1 cellular context compared by ENCODE assay signal in genomic region chr1:21955474-21956281, GRCh38.
A peak's percentile ranks its signal among the peaks of the same experiment; 100 is the strongest.
TF ChIP-seq lines count a peak whose summit lies in the region.

No MANE protein-coding gene starts in this region.

TF ChIP-seq in HepG2, 621 proteins besides CTCF, POLR2A, EP300 and RAD21 (continues in another document):
- TF ChIP-seq ZNF687 (CRISPR knock-in tag; IDR thresholded peaks at IDR 0.05) (peak; percentile 61), MXD4 (CRISPR knock-in tag; IDR thresholded peaks at IDR 0.05) (0 out of 2 replicates have a peak, but pooled peaks have one; percentile 35), ZNF281 (CRISPR knock-in tag; IDR thresholded peaks at IDR 0.05; ENCODE audit: borderline replicate concordance) (peak; percentile 86), ZNF768 (CRISPR knock-in tag; IDR thresholded peaks at IDR 0.05) (peak; percentile 55), ZMYM3 (CRISPR knock-in tag; IDR thresholded peaks at IDR 0.05) (no peak), MXI1 (IDR thresholded peaks at IDR 0.05; ENCODE audit: borderline replicate concordance, low read depth, low read length) (no peak), ETV5 (CRISPR knock-in tag; IDR thresholded peaks at IDR 0.05; ENCODE audit: borderline replicate concordance) (0 out of 2 replicates have a peak, but pooled peaks have one; percentile 20), LCORL (IDR thresholded peaks at IDR 0.05) (no peak), LCORL (CRISPR knock-in tag; IDR thresholded peaks at IDR 0.05) (0 out of 2 replicates have a peak, but pooled peaks have one; percentile 32), ZNF331 (CRISPR knock-in tag; IDR thresholded peaks at IDR 0.05) (peak; percentile 15; the same call in 1 of the 2 replicates), ZNF615 (CRISPR knock-in tag; IDR thresholded peaks at IDR 0.05; ENCODE audit: borderline replicate concordance) (no peak), ZIK1 (CRISPR knock-in tag; IDR thresholded peaks at IDR 0.05; ENCODE audit: borderline replicate concordance, low read depth) (no peak), SIX1 (CRISPR knock-in tag; IDR thresholded peaks at IDR 0.05; ENCODE audit: borderline replicate concordance) (no peak), ZNF605 (CRISPR knock-in tag; IDR thresholded peaks at IDR 0.05) (0 out of 2 replicates have a peak, but pooled peaks have one; percentile 33), ZNF3 (CRISPR knock-in tag; IDR thresholded peaks at IDR 0.05) (no peak), SPEN (CRISPR knock-in tag; IDR thresholded peaks at IDR 0.05; ENCODE audit: low read depth) (peak; percentile 36; the same call in 1 of the 2 replicates), ZFX (CRISPR knock-in tag; IDR thresholded peaks at IDR 0.05; ENCODE audit: low read depth) (peak; percentile 69), NR2F6 (IDR thresholded peaks at IDR 0.05) (no peak), NR2F6 (CRISPR knock-in tag; IDR thresholded peaks at IDR 0.05) (no peak), ZFY (CRISPR knock-in tag; IDR thresholded peaks at IDR 0.05) (peak; percentile 40; the same call in 1 of the 2 replicates), HNF4A (CRISPR knock-in tag; IDR thresholded peaks at IDR 0.05) (0 out of 2 replicates have a peak, but pooled peaks have one; percentile 9), CENPT (CRISPR knock-in tag; IDR thresholded peaks at IDR 0.05; ENCODE audit: low read depth) (no peak), SAP130 (CRISPR knock-in tag; IDR thresholded peaks at IDR 0.05; ENCODE audit: low read depth) (0 out of 2 replicates have a peak, but pooled peaks have one; percentile 22), NPAS2 (CRISPR knock-in tag; IDR thresholded peaks at IDR 0.05; ENCODE audit: borderline replicate concordance) (no peak), ZNF12 (CRISPR knock-in tag; IDR thresholded peaks at IDR 0.05) (0 out of 2 replicates have a peak, but pooled peaks have one; percentile 22), CENPX (CRISPR knock-in tag; IDR thresholded peaks at IDR 0.05) (no peak), SETDB1 (CRISPR knock-in tag; IDR thresholded peaks at IDR 0.05; ENCODE audit: borderline replicate concordance) (no peak)
- TF ChIP-seq, protein P1, sequence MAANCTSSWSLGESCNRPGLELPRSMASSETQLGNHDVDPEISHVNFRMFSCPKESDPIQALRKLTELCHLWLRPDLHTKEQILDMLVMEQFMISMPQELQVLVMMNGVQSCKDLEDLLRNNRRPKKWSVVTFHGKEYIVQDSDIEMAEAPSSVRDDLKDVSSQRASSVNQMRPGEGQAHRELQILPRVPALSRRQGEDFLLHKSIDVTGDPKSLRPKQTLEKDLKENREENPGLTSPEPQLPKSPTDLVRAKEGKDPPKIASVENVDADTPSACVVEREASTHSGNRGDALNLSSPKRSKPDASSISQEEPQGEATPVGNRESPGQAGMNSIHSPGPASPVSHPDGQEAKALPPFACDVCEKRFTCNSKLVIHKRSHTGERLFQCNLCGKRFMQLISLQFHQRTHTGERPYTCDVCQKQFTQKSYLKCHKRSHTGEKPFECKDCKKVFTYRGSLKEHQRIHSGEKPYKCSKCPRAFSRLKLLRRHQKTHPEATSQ (CRISPR knock-in tag; IDR thresholded peaks at IDR 0.05; ENCODE audit: borderline replicate concordance) = no peak
- TF ChIP-seq, protein P2, sequence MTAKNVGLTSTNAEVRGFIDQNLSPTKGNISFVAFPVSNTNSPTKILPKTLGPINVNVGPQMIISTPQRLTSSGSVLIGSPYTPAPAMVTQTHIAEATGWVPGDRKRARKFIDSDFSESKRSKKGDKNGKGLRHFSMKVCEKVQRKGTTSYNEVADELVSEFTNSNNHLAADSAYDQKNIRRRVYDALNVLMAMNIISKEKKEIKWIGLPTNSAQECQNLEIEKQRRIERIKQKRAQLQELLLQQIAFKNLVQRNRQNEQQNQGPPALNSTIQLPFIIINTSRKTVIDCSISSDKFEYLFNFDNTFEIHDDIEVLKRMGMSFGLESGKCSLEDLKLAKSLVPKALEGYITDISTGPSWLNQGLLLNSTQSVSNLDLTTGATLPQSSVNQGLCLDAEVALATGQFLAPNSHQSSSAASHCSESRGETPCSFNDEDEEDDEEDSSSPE (CRISPR knock-in tag; IDR thresholded peaks at IDR 0.05) = no peak
- TF ChIP-seq, protein P3, sequence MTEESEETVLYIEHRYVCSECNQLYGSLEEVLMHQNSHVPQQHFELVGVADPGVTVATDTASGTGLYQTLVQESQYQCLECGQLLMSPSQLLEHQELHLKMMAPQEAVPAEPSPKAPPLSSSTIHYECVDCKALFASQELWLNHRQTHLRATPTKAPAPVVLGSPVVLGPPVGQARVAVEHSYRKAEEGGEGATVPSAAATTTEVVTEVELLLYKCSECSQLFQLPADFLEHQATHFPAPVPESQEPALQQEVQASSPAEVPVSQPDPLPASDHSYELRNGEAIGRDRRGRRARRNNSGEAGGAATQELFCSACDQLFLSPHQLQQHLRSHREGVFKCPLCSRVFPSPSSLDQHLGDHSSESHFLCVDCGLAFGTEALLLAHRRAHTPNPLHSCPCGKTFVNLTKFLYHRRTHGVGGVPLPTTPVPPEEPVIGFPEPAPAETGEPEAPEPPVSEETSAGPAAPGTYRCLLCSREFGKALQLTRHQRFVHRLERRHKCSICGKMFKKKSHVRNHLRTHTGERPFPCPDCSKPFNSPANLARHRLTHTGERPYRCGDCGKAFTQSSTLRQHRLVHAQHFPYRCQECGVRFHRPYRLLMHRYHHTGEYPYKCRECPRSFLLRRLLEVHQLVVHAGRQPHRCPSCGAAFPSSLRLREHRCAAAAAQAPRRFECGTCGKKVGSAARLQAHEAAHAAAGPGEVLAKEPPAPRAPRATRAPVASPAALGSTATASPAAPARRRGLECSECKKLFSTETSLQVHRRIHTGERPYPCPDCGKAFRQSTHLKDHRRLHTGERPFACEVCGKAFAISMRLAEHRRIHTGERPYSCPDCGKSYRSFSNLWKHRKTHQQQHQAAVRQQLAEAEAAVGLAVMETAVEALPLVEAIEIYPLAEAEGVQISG (CRISPR knock-in tag; IDR thresholded peaks at IDR 0.05) = 0 out of 2 replicates have a peak, but pooled peaks have one; percentile 26
- TF ChIP-seq, protein P4, sequence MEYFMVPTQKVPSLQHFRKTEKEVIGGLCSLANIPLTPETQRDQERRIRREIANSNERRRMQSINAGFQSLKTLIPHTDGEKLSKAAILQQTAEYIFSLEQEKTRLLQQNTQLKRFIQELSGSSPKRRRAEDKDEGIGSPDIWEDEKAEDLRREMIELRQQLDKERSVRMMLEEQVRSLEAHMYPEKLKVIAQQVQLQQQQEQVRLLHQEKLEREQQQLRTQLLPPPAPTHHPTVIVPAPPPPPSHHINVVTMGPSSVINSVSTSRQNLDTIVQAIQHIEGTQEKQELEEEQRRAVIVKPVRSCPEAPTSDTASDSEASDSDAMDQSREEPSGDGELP (IDR thresholded peaks at IDR 0.05; ENCODE audit: borderline replicate concordance, low read depth) = peak; percentile 64; the same call in 1 of the 2 replicates
- TF ChIP-seq, protein P5, sequence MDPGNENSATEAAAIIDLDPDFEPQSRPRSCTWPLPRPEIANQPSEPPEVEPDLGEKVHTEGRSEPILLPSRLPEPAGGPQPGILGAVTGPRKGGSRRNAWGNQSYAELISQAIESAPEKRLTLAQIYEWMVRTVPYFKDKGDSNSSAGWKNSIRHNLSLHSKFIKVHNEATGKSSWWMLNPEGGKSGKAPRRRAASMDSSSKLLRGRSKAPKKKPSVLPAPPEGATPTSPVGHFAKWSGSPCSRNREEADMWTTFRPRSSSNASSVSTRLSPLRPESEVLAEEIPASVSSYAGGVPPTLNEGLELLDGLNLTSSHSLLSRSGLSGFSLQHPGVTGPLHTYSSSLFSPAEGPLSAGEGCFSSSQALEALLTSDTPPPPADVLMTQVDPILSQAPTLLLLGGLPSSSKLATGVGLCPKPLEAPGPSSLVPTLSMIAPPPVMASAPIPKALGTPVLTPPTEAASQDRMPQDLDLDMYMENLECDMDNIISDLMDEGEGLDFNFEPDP (CRISPR knock-in tag; conservative IDR thresholded peaks at IDR 0.05) = 0 out of 2 replicates have a peak, but pooled peaks have one; percentile 12
- TF ChIP-seq, protein P6, sequence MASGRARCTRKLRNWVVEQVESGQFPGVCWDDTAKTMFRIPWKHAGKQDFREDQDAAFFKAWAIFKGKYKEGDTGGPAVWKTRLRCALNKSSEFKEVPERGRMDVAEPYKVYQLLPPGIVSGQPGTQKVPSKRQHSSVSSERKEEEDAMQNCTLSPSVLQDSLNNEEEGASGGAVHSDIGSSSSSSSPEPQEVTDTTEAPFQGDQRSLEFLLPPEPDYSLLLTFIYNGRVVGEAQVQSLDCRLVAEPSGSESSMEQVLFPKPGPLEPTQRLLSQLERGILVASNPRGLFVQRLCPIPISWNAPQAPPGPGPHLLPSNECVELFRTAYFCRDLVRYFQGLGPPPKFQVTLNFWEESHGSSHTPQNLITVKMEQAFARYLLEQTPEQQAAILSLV (CRISPR knock-in tag; IDR thresholded peaks at IDR 0.05; ENCODE audit: borderline replicate concordance) = no peak
- TF ChIP-seq, protein P7, sequence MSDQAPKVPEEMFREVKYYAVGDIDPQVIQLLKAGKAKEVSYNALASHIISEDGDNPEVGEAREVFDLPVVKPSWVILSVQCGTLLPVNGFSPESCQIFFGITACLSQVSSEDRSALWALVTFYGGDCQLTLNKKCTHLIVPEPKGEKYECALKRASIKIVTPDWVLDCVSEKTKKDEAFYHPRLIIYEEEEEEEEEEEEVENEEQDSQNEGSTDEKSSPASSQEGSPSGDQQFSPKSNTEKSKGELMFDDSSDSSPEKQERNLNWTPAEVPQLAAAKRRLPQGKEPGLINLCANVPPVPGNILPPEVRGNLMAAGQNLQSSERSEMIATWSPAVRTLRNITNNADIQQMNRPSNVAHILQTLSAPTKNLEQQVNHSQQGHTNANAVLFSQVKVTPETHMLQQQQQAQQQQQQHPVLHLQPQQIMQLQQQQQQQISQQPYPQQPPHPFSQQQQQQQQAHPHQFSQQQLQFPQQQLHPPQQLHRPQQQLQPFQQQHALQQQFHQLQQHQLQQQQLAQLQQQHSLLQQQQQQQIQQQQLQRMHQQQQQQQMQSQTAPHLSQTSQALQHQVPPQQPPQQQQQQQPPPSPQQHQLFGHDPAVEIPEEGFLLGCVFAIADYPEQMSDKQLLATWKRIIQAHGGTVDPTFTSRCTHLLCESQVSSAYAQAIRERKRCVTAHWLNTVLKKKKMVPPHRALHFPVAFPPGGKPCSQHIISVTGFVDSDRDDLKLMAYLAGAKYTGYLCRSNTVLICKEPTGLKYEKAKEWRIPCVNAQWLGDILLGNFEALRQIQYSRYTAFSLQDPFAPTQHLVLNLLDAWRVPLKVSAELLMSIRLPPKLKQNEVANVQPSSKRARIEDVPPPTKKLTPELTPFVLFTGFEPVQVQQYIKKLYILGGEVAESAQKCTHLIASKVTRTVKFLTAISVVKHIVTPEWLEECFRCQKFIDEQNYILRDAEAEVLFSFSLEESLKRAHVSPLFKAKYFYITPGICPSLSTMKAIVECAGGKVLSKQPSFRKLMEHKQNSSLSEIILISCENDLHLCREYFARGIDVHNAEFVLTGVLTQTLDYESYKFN (CRISPR knock-in tag; conservative IDR thresholded peaks at IDR 0.05) = peak; percentile 38; the same call in 1 of the 2 replicates
- TF ChIP-seq, protein P8, sequence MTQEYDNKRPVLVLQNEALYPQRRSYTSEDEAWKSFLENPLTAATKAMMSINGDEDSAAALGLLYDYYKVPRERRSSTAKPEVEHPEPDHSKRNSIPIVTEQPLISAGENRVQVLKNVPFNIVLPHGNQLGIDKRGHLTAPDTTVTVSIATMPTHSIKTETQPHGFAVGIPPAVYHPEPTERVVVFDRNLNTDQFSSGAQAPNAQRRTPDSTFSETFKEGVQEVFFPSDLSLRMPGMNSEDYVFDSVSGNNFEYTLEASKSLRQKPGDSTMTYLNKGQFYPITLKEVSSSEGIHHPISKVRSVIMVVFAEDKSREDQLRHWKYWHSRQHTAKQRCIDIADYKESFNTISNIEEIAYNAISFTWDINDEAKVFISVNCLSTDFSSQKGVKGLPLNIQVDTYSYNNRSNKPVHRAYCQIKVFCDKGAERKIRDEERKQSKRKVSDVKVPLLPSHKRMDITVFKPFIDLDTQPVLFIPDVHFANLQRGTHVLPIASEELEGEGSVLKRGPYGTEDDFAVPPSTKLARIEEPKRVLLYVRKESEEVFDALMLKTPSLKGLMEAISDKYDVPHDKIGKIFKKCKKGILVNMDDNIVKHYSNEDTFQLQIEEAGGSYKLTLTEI (CRISPR knock-in tag; conservative IDR thresholded peaks at IDR 0.05) = no peak
